ENCODE assay signal across 20 cellular contexts in the genomic region with DNA sequence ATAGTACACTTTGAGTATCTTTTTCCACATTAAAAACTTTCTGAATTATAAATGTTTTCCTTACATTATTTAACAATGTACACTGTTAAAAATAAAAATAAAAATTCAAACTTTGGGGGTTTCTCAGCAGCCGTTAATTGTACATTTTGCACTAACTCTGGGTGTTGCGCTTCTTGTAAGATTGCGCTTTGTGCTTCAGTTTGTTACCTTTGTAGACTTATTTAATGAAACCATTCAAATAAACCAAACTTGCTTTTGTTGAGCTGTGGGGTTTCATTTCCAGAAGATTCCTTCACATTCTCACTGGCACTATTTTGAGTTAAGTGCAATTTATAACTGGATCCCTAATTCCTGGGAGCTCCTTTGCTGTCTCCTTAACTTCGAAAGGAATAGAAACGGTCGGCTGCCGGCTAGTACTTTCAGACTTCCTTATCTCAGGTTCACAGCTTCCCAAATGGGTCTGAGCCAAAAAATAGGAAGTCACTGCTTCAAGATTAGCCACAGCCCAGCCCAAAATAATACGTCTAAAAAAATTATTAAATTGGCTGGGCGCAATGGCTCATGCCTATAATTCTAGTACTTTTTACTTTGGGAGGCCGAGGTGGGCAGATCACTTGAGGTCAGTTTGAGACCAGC. TPM values are rescaled to one million over a fixed set of nuclear protein-coding genes. Genes with fewer than 3 reads are reported as not detected.
DNase-seq lines count a peak whose midpoint lies in the region; ATAC-seq and TF ChIP-seq lines count a peak whose summit lies in the region.
"Had no signal": no experiment of that assay in that cellular context is flagged by ENCODE, and none has a peak within 500 bp of the region (broad histone marks: within the 10 kb centered on the region; RNA-seq: fewer than 3 reads in every experiment).

No MANE protein-coding gene starts in this region.

- WGBS in right lobe of liver (ENCODE audit: insufficient coverage, low coverage, low lambda C conversion rate, missing lambda C conversion rate) = 61% methylated on average over 10 of the region's 10 CpGs
- WGBS in aorta, 2 donors = 31 to 34% methylated on average over 10 of the region's 10 CpGs

- DNase-seq in cardiac muscle cell (ENCODE audit: low read depth in 1 of 2, low spot score in 1 of 2) (peak in 1 of 2 donors; percentile 18), cardiac septum (ENCODE audit: low spot score) (no peak), right lobe of liver (no peak), aorta (no peak), CD14-positive monocyte (ENCODE audit: low spot score) (no peak)
- no peak for DNase-seq in activated CD4-positive, alpha-beta T cell treated with anti-CD3 and anti-CD28 coated beads, Interleukin-2, amount 50 U/mL, for 4 hours
- DNase-seq: activated naive CD4-positive, alpha-beta T cell treated with anti-CD3 and anti-CD28 coated beads for 36 hours; H9; hypothalamus; IMR-90; islet precursor cell; NCI-H1694 treated with DMSO at 0.1 percent for 48 hours; NCI-H2227 treated with DMSO at 0.1 percent for 48 hours; psoas muscle; substantia nigra had no signal

- H3K4me1 Mint-ChIP-seq in dendritic cell treated with granulocyte-macrophage colony-stimulating factor and Interleukin-4, amounts not matched to agents 40 ng/mL and 50 ng/mL, for 4 days (ENCODE audit: low read depth) = peaks cover 37% of the 10 kb centered on the region
- H3K4me1 Mint-ChIP-seq in CD14-positive monocyte = peaks cover 32% of the 10 kb centered on the region
- H3K4me1 Mint-ChIP-seq: mesothelial cell of epicardium had no signal

- no peaks in the 10 kb centered on the region for H3K27me3 Mint-ChIP-seq in dendritic cell treated with granulocyte-macrophage colony-stimulating factor and Interleukin-4, amounts not matched to agents 40 ng/mL and 50 ng/mL, for 4 days
- H3K27me3 Mint-ChIP-seq in CD14-positive monocyte (ENCODE audit: low read depth in 3 of 3) = peaks cover 0 to 4% (median 0%) of the 10 kb centered on the region in 3 donors
- H3K27me3 Mint-ChIP-seq: natural killer cell treated with Interleukin-12 subunit alpha and Interleukin-12 subunit beta and Interleukin-15 and Interleukin-18, amount 100 ng/mL, for 72 hours had no signal

- H3K4me1 ChIP-seq in cardiac muscle cell (ENCODE audit: low read depth) = no peaks in the 10 kb centered on the region
- H3K4me1 ChIP-seq in right lobe of liver = no peaks in the 10 kb centered on the region
- H3K4me1 ChIP-seq in aorta (ENCODE audit: control insufficient read depth in 1 of 2, insufficient read depth in 2 of 2, low read length in 2 of 2) = peaks cover 0 to 3% of the 10 kb centered on the region in 2 donors
- H3K4me1 ChIP-seq: psoas muscle had no signal

- H3K36me3 Mint-ChIP-seq in dendritic cell treated with granulocyte-macrophage colony-stimulating factor and Interleukin-4, amounts not matched to agents 40 ng/mL and 50 ng/mL, for 4 days (ENCODE audit: low read depth) = peaks cover 86% of the 10 kb centered on the region
- peaks cover 70 to 88% of the 10 kb centered on the region in 2 donors for H3K36me3 Mint-ChIP-seq in CD14-positive monocyte

- TF ChIP-seq CTCF in cardiac muscle cell (IDR thresholded peaks at IDR 0.05; ENCODE audit: low read depth, low read length) (no peak), right lobe of liver (IDR thresholded peaks at IDR 0.05) (no peak), CD14-positive monocyte (IDR thresholded peaks at IDR 0.05) (no peak)

- intact Hi-C loops in cardiac septum (cut with DNase I) = no loop called here
- intact Hi-C loops in dendritic cell treated with granulocyte-macrophage colony-stimulating factor and Interleukin-4, amounts not matched to agents 40 ng/mL and 50 ng/mL, for 4 days (cut with micrococcal nuclease) = loop anchor here (5.0 kb wide), 1 partner anchor 36 kb away; a partner anchor contains a TSS
- intact Hi-C loops in right lobe of liver (cut with DNase I) = no loop called here
- intact Hi-C loops in aorta (cut with DNase I) = no loop called here
- intact Hi-C loops in CD14-positive monocyte (cut with micrococcal nuclease) = loop anchor here in 1 of 2 donors (5.0 kb wide), 1 partner anchor 36 kb away; a partner anchor contains a TSS

- H3K27ac ChIP-seq in cardiac muscle cell = peak overlapping the region; percentile 72
- H3K27ac ChIP-seq in right lobe of liver = no peak overlapping the region
- H3K27ac ChIP-seq in aorta (ENCODE audit: low read depth in 1 of 2, low read length in 2 of 2) = no peak overlapping the region
- H3K27ac ChIP-seq: C4-2B, psoas muscle had no signal

- H3K36me3 ChIP-seq in cardiac muscle cell (peaks cover 79% of the 10 kb centered on the region), right lobe of liver (peaks cover 0 to 91% (median 25%) of the 10 kb centered on the region in 4 donors), aorta (ENCODE audit: control insufficient read depth in 1 of 2, insufficient read depth in 2 of 2, low read length in 1 of 2) (peaks cover 3 to 7% of the 10 kb centered on the region in 2 donors)

- ATAC-seq in right lobe of liver (peak in 3 of 4 donors; percentile 45 to 62 (median 58)), aorta (ENCODE audit: low FRiP score) (peak; percentile 40), HG03280 (IDR thresholded peaks at IDR 0.05; ENCODE audit: unreplicated experiment) (no peak)
- ATAC-seq: natural killer cell treated with Interleukin-12 subunit alpha and Interleukin-12 subunit beta and Interleukin-15 and Interleukin-18, amount 100 ng/mL, for 72 hours; psoas muscle had no signal

- no peaks in the 10 kb centered on the region for H3K9me3 Mint-ChIP-seq in dendritic cell treated with granulocyte-macrophage colony-stimulating factor and Interleukin-4, amounts not matched to agents 40 ng/mL and 50 ng/mL, for 4 days
- no peaks in the 10 kb centered on the region for H3K9me3 Mint-ChIP-seq in CD14-positive monocyte
- H3K9me3 Mint-ChIP-seq: activated naive CD4-positive, alpha-beta T cell treated with anti-CD3 and anti-CD28 coated beads for 36 hours; H9; mesothelial cell of epicardium; natural killer cell treated with Interleukin-12 subunit alpha and Interleukin-12 subunit beta and Interleukin-15 and Interleukin-18, amount 100 ng/mL, for 72 hours had no signal

- H3K4me3 Mint-ChIP-seq in dendritic cell treated with granulocyte-macrophage colony-stimulating factor and Interleukin-4, amounts not matched to agents 40 ng/mL and 50 ng/mL, for 4 days = no peak overlapping the region
- H3K4me3 Mint-ChIP-seq in CD14-positive monocyte = no peak overlapping the region
- H3K4me3 Mint-ChIP-seq: activated naive CD4-positive, alpha-beta T cell treated with anti-CD3 and anti-CD28 coated beads for 36 hours; H9; mesothelial cell of epicardium; natural killer cell treated with Interleukin-12 subunit alpha and Interleukin-12 subunit beta and Interleukin-15 and Interleukin-18, amount 100 ng/mL, for 72 hours had no signal

- no peak for TF ChIP-seq POLR2A in right lobe of liver (IDR thresholded peaks at IDR 0.05)

- no peak overlapping the region for H3K4me3 ChIP-seq in cardiac muscle cell
- H3K4me3 ChIP-seq in right lobe of liver = no peak overlapping the region
- H3K4me3 ChIP-seq in aorta (ENCODE audit: low read length in 2 of 2) = no peak overlapping the region
- H3K4me3 ChIP-seq: psoas muscle had no signal

- H3K27me3 ChIP-seq in cardiac muscle cell (no peaks in the 10 kb centered on the region), right lobe of liver (no peaks in the 10 kb centered on the region), aorta (ENCODE audit: control insufficient read depth in 1 of 2, insufficient read depth in 2 of 2, low read length in 1 of 2) (no peaks in the 10 kb centered on the region)

- H3K27ac Mint-ChIP-seq in dendritic cell treated with granulocyte-macrophage colony-stimulating factor and Interleukin-4, amounts not matched to agents 40 ng/mL and 50 ng/mL, for 4 days = peak overlapping the region; percentile 62
- peak overlapping the region in 2 of 7 donors; percentile 21 to 62 for H3K27ac Mint-ChIP-seq in CD14-positive monocyte
- H3K27ac Mint-ChIP-seq: activated naive CD4-positive, alpha-beta T cell treated with anti-CD3 and anti-CD28 coated beads for 36 hours; mesothelial cell of epicardium had no signal

- no peaks in the 10 kb centered on the region for H3K9me3 ChIP-seq in cardiac muscle cell (ENCODE audit: low read depth)
- no peaks in the 10 kb centered on the region for H3K9me3 ChIP-seq in right lobe of liver
- no peaks in the 10 kb centered on the region for H3K9me3 ChIP-seq in aorta (ENCODE audit: control insufficient read depth, low read length)
- H3K9me3 ChIP-seq: psoas muscle had no signal

RNA-seq across cellular contexts. Expression of a gene that starts 38.2 kb away (rescaled TPM):
- total RNA-seq in cardiac muscle cell (31.2 and 49.8 TPM in 2 replicates), cardiac septum (9.2 TPM), right lobe of liver (10 to 100 TPM in 1 of 6 experiments, 1 to 10 TPM in 5; 5.6 to 10.5 (median 8.5) TPM), aorta (10 to 100 TPM; 13.2 to 25.7 TPM)
- polyA plus RNA-seq in cardiac muscle cell (11.2 and 18.8 TPM in 2 replicates), aorta (10 to 100 TPM in 1 of 2 donors, 1 to 10 TPM in 1; 4.4 to 14.3 TPM), CD14-positive monocyte (1 to 10 TPM in 1 of 2 donors, under 1 TPM in 1; 0.79 to 1.1 TPM)
